ENCODE assay signal across 1 cellular context in genomic region chr20:32585519-32586127, GRCh38.
A peak's percentile ranks its signal among the peaks of the same experiment; 100 is the strongest.
TF ChIP-seq lines count a peak whose summit lies in the region.

No MANE protein-coding gene starts in this region.

TF ChIP-seq in HepG2, 621 proteins besides CTCF, POLR2A, EP300 and RAD21 (continued from another document and continues in another):
- TF ChIP-seq E2F2 (CRISPR knock-in tag; IDR thresholded peaks at IDR 0.05; ENCODE audit: borderline replicate concordance) (no peak), CBX2 (IDR thresholded peaks at IDR 0.05; ENCODE audit: low read depth, low read length) (no peak), CBX2 (CRISPR knock-in tag; IDR thresholded peaks at IDR 0.05; ENCODE audit: low read depth) (no peak), ARID5B (CRISPR knock-in tag; IDR thresholded peaks at IDR 0.05) (no peak), SATB2 (CRISPR knock-in tag; IDR thresholded peaks at IDR 0.05) (no peak), SALL2 (CRISPR knock-in tag; IDR thresholded peaks at IDR 0.05) (0 out of 2 replicates have a peak, but pooled peaks have one; percentile 30), ZNF747 (CRISPR knock-in tag; IDR thresholded peaks at IDR 0.05; ENCODE audit: borderline replicate concordance) (no peak), ZNF816 (CRISPR knock-in tag; IDR thresholded peaks at IDR 0.05; ENCODE audit: borderline replicate concordance) (no peak), ZNF142 (CRISPR knock-in tag; IDR thresholded peaks at IDR 0.05) (no peak), ZNF788 (CRISPR knock-in tag; IDR thresholded peaks at IDR 0.05; ENCODE audit: borderline replicate concordance) (peak; percentile 31; the same call in 1 of the 2 replicates), MAFK (conservative IDR thresholded peaks at IDR 0.05 in 1 of 2, IDR thresholded peaks at IDR 0.05 in 1 of 2; ENCODE audit: low read length in 2 of 2) (no peak), ZNF776 (CRISPR knock-in tag; IDR thresholded peaks at IDR 0.05) (peak; percentile 74; the same call in 1 of the 2 replicates), GABPB1 (CRISPR knock-in tag; IDR thresholded peaks at IDR 0.05) (no peak; the same call in 1 of the 2 replicates), GLI4 (CRISPR knock-in tag; IDR thresholded peaks at IDR 0.05; ENCODE audit: borderline replicate concordance) (no peak), NCOA2 (CRISPR knock-in tag; IDR thresholded peaks at IDR 0.05) (no peak), SIN3B (IDR thresholded peaks at IDR 0.05; ENCODE audit: low read length) (no peak), IRX3 (CRISPR knock-in tag; IDR thresholded peaks at IDR 0.05; ENCODE audit: borderline replicate concordance, low read depth) (no peak), ZNF891 (CRISPR knock-in tag; IDR thresholded peaks at IDR 0.05) (no peak), GPBP1L1 (CRISPR knock-in tag; IDR thresholded peaks at IDR 0.05) (no peak), ZFP36 (IDR thresholded peaks at IDR 0.05; ENCODE audit: borderline replicate concordance, low read depth, low read length, partially characterized antibody) (no peak), ZFP90 (CRISPR knock-in tag; IDR thresholded peaks at IDR 0.05; ENCODE audit: borderline replicate concordance) (no peak; the same call in 1 of the 2 replicates), SRF (IDR thresholded peaks at IDR 0.05; ENCODE audit: low read depth, low read length) (no peak), WIZ (CRISPR knock-in tag; IDR thresholded peaks at IDR 0.05) (no peak), PCBP2 (optimal IDR thresholded peaks at IDR 0.05; ENCODE audit: low read depth, low read length, poor library complexity, severe bottlenecking) (no peak), PRDM15 (CRISPR knock-in tag; IDR thresholded peaks at IDR 0.05) (no peak), ZNF24 (IDR thresholded peaks at IDR 0.05) (no peak), ZNF644 (CRISPR knock-in tag; IDR thresholded peaks at IDR 0.05; ENCODE audit: low read depth) (no peak), ATM (IDR thresholded peaks at IDR 0.05; ENCODE audit: borderline replicate concordance) (no peak), U2AF2 (IDR thresholded peaks at IDR 0.05; ENCODE audit: low read depth, low read length) (no peak), ZNF660 (CRISPR knock-in tag; IDR thresholded peaks at IDR 0.05; ENCODE audit: borderline replicate concordance, low read depth) (no peak), ARHGAP35 (CRISPR knock-in tag; IDR thresholded peaks at IDR 0.05; ENCODE audit: borderline replicate concordance) (no peak), PLRG1 (conservative IDR thresholded peaks at IDR 0.05) (no peak), ZBTB8A (CRISPR knock-in tag; IDR thresholded peaks at IDR 0.05; ENCODE audit: borderline replicate concordance, low read depth) (no peak), ZNF382 (CRISPR knock-in tag; IDR thresholded peaks at IDR 0.05; ENCODE audit: borderline replicate concordance) (no peak), CENPBD1 (CRISPR knock-in tag; IDR thresholded peaks at IDR 0.05; ENCODE audit: borderline replicate concordance, low read depth) (no peak), MAFF (IDR thresholded peaks at IDR 0.05; ENCODE audit: low read depth, low read length) (no peak), ZNF646 (CRISPR knock-in tag; IDR thresholded peaks at IDR 0.05) (no peak), ZFP36L2 (CRISPR knock-in tag; IDR thresholded peaks at IDR 0.05) (no peak), TCF7 (IDR thresholded peaks at IDR 0.05; ENCODE audit: low read depth) (no peak)
